In genomic region chr14:21617614-21618013, GRCh38 we compare ENCODE assay signal across 2 cellular contexts.
TF ChIP-seq lines count a peak whose summit lies in the region.

No MANE protein-coding gene starts in this region.

TF ChIP-seq in HepG2, 621 proteins besides CTCF, POLR2A, EP300 and RAD21:
- no peak for TF ChIP-seq YEATS4 (CRISPR knock-in tag; IDR thresholded peaks at IDR 0.05; ENCODE audit: borderline replicate concordance)
- TF ChIP-seq ZNF556 (CRISPR knock-in tag; IDR thresholded peaks at IDR 0.05; ENCODE audit: borderline replicate concordance): no peak
- TF ChIP-seq RNF2 (conservative IDR thresholded peaks at IDR 0.05; ENCODE audit: low read depth): no peak
- TF ChIP-seq RFX1 (IDR thresholded peaks at IDR 0.05): no peak
- TF ChIP-seq POLR2AphosphoS2 (IDR thresholded peaks at IDR 0.05; ENCODE audit: low read depth, low read length): no peak
- no peak for TF ChIP-seq FUBP1 (CRISPR knock-in tag; IDR thresholded peaks at IDR 0.05; ENCODE audit: borderline replicate concordance)
- TF ChIP-seq PLRG1 (conservative IDR thresholded peaks at IDR 0.05): no peak

TF ChIP-seq in WTC11, 78 proteins besides CTCF, POLR2A, EP300 and RAD21:
- TF ChIP-seq FOXP1 (CRISPR knock-in tag; IDR thresholded peaks at IDR 0.05; ENCODE audit: borderline replicate concordance): no peak
- no peak for TF ChIP-seq ATF6 (CRISPR knock-in tag; IDR thresholded peaks at IDR 0.05)
- TF ChIP-seq RELA (CRISPR knock-in tag; IDR thresholded peaks at IDR 0.05; ENCODE audit: borderline replicate concordance): no peak
- no peak for TF ChIP-seq ZSCAN18 (CRISPR knock-in tag; IDR thresholded peaks at IDR 0.05)
- no peak for TF ChIP-seq ZNF532 (CRISPR knock-in tag; IDR thresholded peaks at IDR 0.05; ENCODE audit: borderline replicate concordance)
- TF ChIP-seq E2F5 (CRISPR knock-in tag; IDR thresholded peaks at IDR 0.05): no peak
- no peak for TF ChIP-seq ZNF396 (CRISPR knock-in tag; IDR thresholded peaks at IDR 0.05; ENCODE audit: borderline replicate concordance)
- TF ChIP-seq IRF2 (CRISPR knock-in tag; IDR thresholded peaks at IDR 0.05; ENCODE audit: borderline replicate concordance, low read depth): no peak
- TF ChIP-seq TP53 (CRISPR knock-in tag; IDR thresholded peaks at IDR 0.05): no peak
- no peak for TF ChIP-seq PREB (CRISPR knock-in tag; IDR thresholded peaks at IDR 0.05; ENCODE audit: borderline replicate concordance)
- TF ChIP-seq NR2C2 (CRISPR knock-in tag; IDR thresholded peaks at IDR 0.05): no peak
- no peak for TF ChIP-seq TEAD4 (CRISPR knock-in tag; IDR thresholded peaks at IDR 0.05)
- TF ChIP-seq ZNF232 (CRISPR knock-in tag; IDR thresholded peaks at IDR 0.05): no peak
- TF ChIP-seq NR3C1 (CRISPR knock-in tag; conservative IDR thresholded peaks at IDR 0.05; ENCODE audit: low read depth): no peak
- no peak for TF ChIP-seq ATF1 (CRISPR knock-in tag; IDR thresholded peaks at IDR 0.05)
- no peak for TF ChIP-seq TEAD1 (CRISPR knock-in tag; IDR thresholded peaks at IDR 0.05)
- TF ChIP-seq USF2 (CRISPR knock-in tag; IDR thresholded peaks at IDR 0.05): no peak
- no peak for TF ChIP-seq HMGA2 (CRISPR knock-in tag; IDR thresholded peaks at IDR 0.05)
- no peak for TF ChIP-seq PRRX2 (CRISPR knock-in tag; IDR thresholded peaks at IDR 0.05)
